Comparison of ENCODE assay signal across 10 cellular contexts in genomic region chr17:79455636-79456035, GRCh38.
"Had no signal": no experiment of that assay in that cellular context is flagged by ENCODE, and none has a peak within 500 bp of the region (broad histone marks: within the 10 kb centered on the region; RNA-seq: fewer than 3 reads in every experiment).

No MANE protein-coding gene starts in this region.

- ATAC-seq: HCT116, K562 had no signal

- H3K4me1 ChIP-seq: HAP-1 had no signal

- H3K4me3 Mint-ChIP-seq: HFFc6 had no signal

- DNase-seq: GM23248, GOT3, H7, HFFc6, IMR-90, KG1 had no signal

- H3K27ac Mint-ChIP-seq: HFFc6 had no signal

- H3K4me3 ChIP-seq: GM23248, HAP-1, K562 had no signal

- H2AFZ ChIP-seq: GM23248 had no signal

- H3K27ac ChIP-seq: GM23248 had no signal

- H3K9ac ChIP-seq: GM23248 had no signal

- H3K36me3 ChIP-seq: HAP-1 had no signal

- FAIRE-seq: HTR-8/SVneo, K562 had no signal

- H3K9me3 ChIP-seq: HAP-1 had no signal
